In genomic region chr18:10315542-10315941, GRCh38 we compare ENCODE assay signal across 18 cellular contexts.
"Had no signal": no experiment of that assay in that cellular context is flagged by ENCODE, and none has a peak within 500 bp of the region (broad histone marks: within the 10 kb centered on the region; RNA-seq: fewer than 3 reads in every experiment).

No MANE protein-coding gene starts in this region.

- H3K9me3 ChIP-seq: gastrocnemius medialis, heart left ventricle, left ventricle myocardium inferior, ovary, psoas muscle, stomach had no signal

- H3K36me3 ChIP-seq: gastrocnemius medialis, heart left ventricle, left ventricle myocardium inferior, ovary, stomach had no signal

- H3K27ac Mint-ChIP-seq: activated naive CD4-positive, alpha-beta T cell treated with anti-CD3 and anti-CD28 coated beads, Interleukin-2, amount 50 U/mL, for 72 hours; T-helper 17 cell had no signal

- DNase-seq: activated CD4-positive, alpha-beta T cell treated with anti-CD3 and anti-CD28 coated beads, Interleukin-2, amount 50 U/mL, for 1 hour; activated CD4-positive, CD25-positive, alpha-beta regulatory T cell treated with anti-CD3 and anti-CD28 coated beads, Interleukin-2, amount 50 U/mL, for 72 hours; activated CD8-positive, alpha-beta memory T cell treated with anti-CD3 and anti-CD28 coated beads for 24 hours; activated gamma-delta T cell treated with Interleukin-2 at 50 U/mL for 16 hours; cerebellar nuclear complex; cortex of kidney; gastrocnemius medialis; heart left ventricle; left ventricle myocardium inferior; ovary; psoas muscle; right cardiac atrium; stimulated activated CD4-positive, alpha-beta T cell treated with anti-CD3 and anti-CD28 coated beads, Interleukin-2, amount 100 ng/mL, for 48 hours; stomach; T-helper 17 cell; trophoblast cell had no signal

- H3K4me1 ChIP-seq: gastrocnemius medialis, left ventricle myocardium inferior, psoas muscle had no signal

- H3K27me3 ChIP-seq: gastrocnemius medialis, heart left ventricle, ovary, stomach had no signal

- H3K36me3 Mint-ChIP-seq: activated naive CD4-positive, alpha-beta T cell treated with anti-CD3 and anti-CD28 coated beads, Interleukin-2, amount 50 U/mL, for 72 hours had no signal

- H3K4me3 Mint-ChIP-seq: T-helper 17 cell had no signal

- H3K27ac ChIP-seq: gastrocnemius medialis, heart left ventricle, left ventricle myocardium inferior, ovary, psoas muscle, stomach had no signal

- ATAC-seq: activated naive CD4-positive, alpha-beta T cell treated with anti-CD3 and anti-CD28 coated beads, Interleukin-2, amount 50 U/mL, for 72 hours; gastrocnemius medialis; heart left ventricle; psoas muscle; T-helper 17 cell had no signal

- H3K4me3 ChIP-seq: gastrocnemius medialis, heart left ventricle, left ventricle myocardium inferior, ovary, psoas muscle, skin epidermis, stomach had no signal

- H3K4me1 Mint-ChIP-seq: T-helper 17 cell had no signal

- H3K9me3 Mint-ChIP-seq: activated naive CD4-positive, alpha-beta T cell treated with anti-CD3 and anti-CD28 coated beads, Interleukin-2, amount 50 U/mL, for 72 hours had no signal
